8 cellular contexts compared by ENCODE assay signal in the genomic region with DNA sequence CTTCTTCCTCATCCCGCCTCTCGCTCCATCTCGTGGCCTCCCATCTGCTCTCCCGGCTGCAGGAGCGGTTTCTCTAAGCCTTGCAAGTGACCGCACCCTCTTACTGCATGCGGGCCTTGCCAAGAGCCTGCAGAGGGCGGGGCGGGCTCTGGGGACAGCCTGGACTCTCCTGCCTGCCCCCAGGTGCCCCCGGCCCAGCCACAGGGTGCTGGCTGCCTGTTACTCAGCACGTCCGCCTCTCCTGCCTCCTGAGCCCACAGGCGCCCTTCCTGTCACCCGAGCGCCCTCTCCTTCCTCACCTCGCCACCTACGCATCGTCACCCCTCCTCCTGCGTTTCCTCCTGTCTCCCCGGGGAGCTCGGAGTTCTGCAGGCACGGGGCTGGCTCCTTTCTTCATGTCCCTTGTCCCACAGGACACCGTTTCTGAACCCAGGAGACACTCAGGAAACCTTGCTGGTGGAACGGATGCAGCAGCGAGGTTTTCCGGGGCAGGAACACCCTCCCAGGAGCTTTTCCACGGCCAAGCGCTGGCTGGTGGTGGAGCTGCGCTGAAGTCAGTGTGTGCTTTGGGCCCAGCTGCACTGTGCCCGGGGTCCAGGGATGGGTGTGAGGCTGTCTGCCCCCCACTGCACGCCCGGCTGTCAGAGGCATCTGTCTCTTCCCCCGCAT. TPM values are rescaled to one million over a fixed set of nuclear protein-coding genes. Genes with fewer than 3 reads are reported as not detected.
DNase-seq lines count a peak whose midpoint lies in the region; ATAC-seq and TF ChIP-seq lines count a peak whose summit lies in the region.

No MANE protein-coding gene starts in this region.

- no CpG with 5 or more reads among the region's 33 CpGs for WGBS in H9 (ENCODE audit: extremely low coverage, insufficient read length, low lambda C conversion rate)

- in situ Hi-C loops in brain microvascular endothelial cell (cut with HindIII; ENCODE audit: low pct_ligation_motif_present, low sequenced_read_pairs): no loop called here

- H3K9me3 ChIP-seq in H9 (ENCODE audit: control insufficient read depth, low read depth, low read length): no peaks in the 10 kb centered on the region

- H3K27me3 ChIP-seq in H9 (ENCODE audit: insufficient read depth, low read length) (no peaks in the 10 kb centered on the region), brain microvascular endothelial cell (replicated peaks) (no peaks in the 10 kb centered on the region)

- no peak overlapping the region for H2BK120ac ChIP-seq in H9 (ENCODE audit: low read depth, low read length, poor library complexity, severe bottlenecking)

- no peak overlapping the region for H2BK20ac ChIP-seq in H9 (ENCODE audit: low read depth, low read length, poor library complexity, severe bottlenecking)

- no peaks in the 10 kb centered on the region for H3K79me1 ChIP-seq in H9 (ENCODE audit: insufficient read depth, low read depth, low read length, poor library complexity, severe bottlenecking)

- H4K91ac ChIP-seq in H9 (ENCODE audit: insufficient read length, low read depth, low read length): no peak overlapping the region

- H3K9me3 Mint-ChIP-seq in H9: peaks cover 10 to 12% of the 10 kb centered on the region in 2 experiments; a peak in 3 of 5 replicates

- no peak overlapping the region for H2AK5ac ChIP-seq in H9 (ENCODE audit: insufficient read length, low read length)

- H4K8ac ChIP-seq in H9 (replicated peaks; ENCODE audit: insufficient read length, low read depth, low read length): no peak overlapping the region

- H3K27ac ChIP-seq in H9 (ENCODE audit: insufficient read length, low read depth, low read length): no peak overlapping the region
- H3K27ac ChIP-seq in brain microvascular endothelial cell: no peak overlapping the region

- H3K36me3 Mint-ChIP-seq in H9 (ENCODE audit: insufficient read depth in 1 of 3, low read depth in 3 of 3): peaks cover 5 to 11% (median 5%) of the 10 kb centered on the region in 3 experiments; a peak in 5 of 7 replicates

- no peak overlapping the region for H3K23ac ChIP-seq in H9 (ENCODE audit: insufficient read length, low read depth, low read length)

- H3K56ac ChIP-seq in H9 (ENCODE audit: insufficient read length, low read depth, low read length): no peak overlapping the region

- H2BK12ac ChIP-seq in H9 (ENCODE audit: insufficient read length, low read depth, low read length): no peak overlapping the region

- intact Hi-C loops in left ventricle myocardium superior (cut with micrococcal nuclease): no loop called here

- POLR2A ChIA-PET in GM10248 (lab: Yijun Ruan, JAX): interaction anchor here (0.6 kb wide), 1 partner anchor 60 kb away, joined by 3 read pairs; no protein-coding TSS in a partner anchor

- H4K20me1 ChIP-seq in H9 (ENCODE audit: control insufficient read depth, insufficient read depth, insufficient read length): no peaks in the 10 kb centered on the region

- H3K14ac ChIP-seq in H9 (ENCODE audit: insufficient read depth, low read length): peak overlapping the region; percentile 67; the same call in 1 of the 2 replicates

- no peak overlapping the region for H3K4ac ChIP-seq in H9 (ENCODE audit: low read depth, low read length)

- no peaks in the 10 kb centered on the region for H3K79me2 ChIP-seq in H9 (ENCODE audit: insufficient read depth, low read length)

- H4K5ac ChIP-seq in H9 (ENCODE audit: insufficient read length, low read depth, low read length): no peak overlapping the region

- H3K23me2 ChIP-seq in H9 (ENCODE audit: insufficient read length, low read depth, low read length, poor library complexity, severe bottlenecking): no peaks in the 10 kb centered on the region

- peaks cover 12% of the 10 kb centered on the region; the same call in 1 of the 2 replicates for H3K4me1 ChIP-seq in H9 (ENCODE audit: insufficient read depth, low read length)

- no peaks in the 10 kb centered on the region for H3K27me3 Mint-ChIP-seq in H9 (ENCODE audit: low read depth)

- TF ChIP-seq CTCF in GM10248 (IDR thresholded peaks at IDR 0.05; ENCODE audit: control extremely low read depth, extremely low read depth, low read depth, missing control alignments) (no peak), H9 (conservative IDR thresholded peaks at IDR 0.05) (peak; percentile 22; the same call in 1 of the 3 replicates), brain microvascular endothelial cell (IDR thresholded peaks at IDR 0.05; ENCODE audit: low read depth, low read length, missing control alignments) (no peak)

- H2AFZ ChIP-seq in H9 (ENCODE audit: low read length): no peak overlapping the region

- H3K36me3 ChIP-seq in brain microvascular endothelial cell (replicated peaks): no peaks in the 10 kb centered on the region

- H3K18ac ChIP-seq in H9 (ENCODE audit: insufficient read length, low read depth, low read length): peak overlapping the region; percentile 24

- no peak overlapping the region for H3K4me3 ChIP-seq in brain microvascular endothelial cell (ENCODE audit: low read depth, low read length)

- no peak overlapping the region for H3K4me2 ChIP-seq in H9 (ENCODE audit: insufficient read depth, insufficient read length, low read length)

- no peak overlapping the region for H3K9ac ChIP-seq in H9 (ENCODE audit: extremely low read depth, insufficient read length, low read length)

- DNase-seq in GM10248 (ENCODE audit: extremely low spot score) (peak; percentile 70), H9 (peak; percentile 69), NOMO-1 (lab: John Stamatoyannopoulos, UW; ENCODE audit: unreplicated experiment in 2 of 2) (peak; percentile 23 to 46), left ventricle myocardium superior (peak; percentile 75), brain microvascular endothelial cell (no peak), OCI-M2 (lab: John Stamatoyannopoulos, UW; ENCODE audit: unreplicated experiment) (no peak)
- DNase-seq in activated T-cell treated with anti-CD3 and anti-CD28 coated beads, Interleukin-2, amount 50 U/mL, for 48 hours: peak; percentile 82 to 86
- peak; percentile 69 to 85 for DNase-seq in stimulated activated CD4-positive, alpha-beta T cell treated with anti-CD3 and anti-CD28 coated beads, Interleukin-2, amount 100 ng/mL, for 24 hours

- peak; percentile 71 for ATAC-seq in left ventricle myocardium superior

- peaks cover 57 to 66% of the 10 kb centered on the region in 2 experiments for H3K4me1 Mint-ChIP-seq in H9

- H3K4me3 Mint-ChIP-seq in H9: no peak overlapping the region

- CTCF ChIA-PET in GM10248 (lab: Yijun Ruan, JAX): interaction anchor here (1.0 to 1.8 kb wide), 5 partner anchors 27 to 206 kb away, joined by 3 to 13 read pairs (median 3); no protein-coding TSS in a partner anchor

- H3T11ph ChIP-seq in H9 (ENCODE audit: low read length): no peak overlapping the region

- peak overlapping the region in 1 of 3 experiments; percentile 84; a peak in 2 of 7 replicates for H3K27ac Mint-ChIP-seq in H9

- no peak overlapping the region for H2BK15ac ChIP-seq in H9 (ENCODE audit: low read depth, low read length)

- H2BK5ac ChIP-seq in H9 (ENCODE audit: insufficient read length, low read length): no peak overlapping the region

RNA-seq across cellular contexts. Expression of a gene that starts 28.5 kb away (rescaled TPM):
- total RNA-seq in H9 (2021) (4.7 and 5.9 TPM in 2 replicates), left ventricle myocardium superior (40.5 TPM)

Comparison
In these comparisons a context has a peak if more than half of its experiments do, and no peak if none do; other contexts are left out.
1. DNase-seq: peak in GM10248 (single experiment), H9 (single experiment), NOMO-1 (2 of 2), activated T-cell treated with anti-CD3 and anti-CD28 coated beads, Interleukin-2, amount 50 U/mL, for 48 hours (2 of 2), left ventricle myocardium superior (single experiment) and stimulated activated CD4-positive, alpha-beta T cell treated with anti-CD3 and anti-CD28 coated beads, Interleukin-2, amount 100 ng/mL, for 24 hours (2 of 2); none in brain microvascular endothelial cell (single experiment) and OCI-M2 (single experiment).